1 cellular context compared by ENCODE assay signal in genomic region chr6:35742842-35743241, GRCh38.
TF ChIP-seq lines count a peak whose summit lies in the region.

No MANE protein-coding gene starts in this region.

TF ChIP-seq in HepG2, 621 proteins besides CTCF, POLR2A, EP300 and RAD21 (continued from another document):
- TF ChIP-seq ZBTB40 (IDR thresholded peaks at IDR 0.05) (no peak), ZBTB40 (CRISPR knock-in tag; IDR thresholded peaks at IDR 0.05) (no peak), PRPF4 (IDR thresholded peaks at IDR 0.05; ENCODE audit: low read depth, low read length, poor library complexity, severe bottlenecking) (no peak), NCOA2 (CRISPR knock-in tag; IDR thresholded peaks at IDR 0.05) (no peak), HNRNPUL1 (IDR thresholded peaks at IDR 0.05; ENCODE audit: low read depth, low read length) (no peak), ZNF343 (CRISPR knock-in tag; IDR thresholded peaks at IDR 0.05) (no peak), HMGA1 (CRISPR knock-in tag; conservative IDR thresholded peaks at IDR 0.05) (no peak), MEIS2 (CRISPR knock-in tag; IDR thresholded peaks at IDR 0.05) (no peak), DDIT3 (CRISPR knock-in tag; IDR thresholded peaks at IDR 0.05) (no peak), ZNF616 (CRISPR knock-in tag; IDR thresholded peaks at IDR 0.05; ENCODE audit: low read depth) (no peak), ZNF770 (CRISPR knock-in tag; IDR thresholded peaks at IDR 0.05) (no peak), REPIN1 (CRISPR knock-in tag; IDR thresholded peaks at IDR 0.05; ENCODE audit: borderline replicate concordance, low read depth) (no peak), ZNF543 (CRISPR knock-in tag; IDR thresholded peaks at IDR 0.05) (no peak), STAG1 (CRISPR knock-in tag; IDR thresholded peaks at IDR 0.05) (0 out of 2 replicates have a peak, but pooled peaks have one; percentile 5), ARID3A (IDR thresholded peaks at IDR 0.05; ENCODE audit: low read depth, low read length) (no peak), ZNF18 (CRISPR knock-in tag; IDR thresholded peaks at IDR 0.05; ENCODE audit: insufficient replicate concordance) (no peak), HIC2 (CRISPR knock-in tag; IDR thresholded peaks at IDR 0.05; ENCODE audit: low read depth) (0 out of 2 replicates have a peak, but pooled peaks have one; percentile 43), ZNF549 (CRISPR knock-in tag; IDR thresholded peaks at IDR 0.05) (no peak), ZSCAN22 (CRISPR knock-in tag; IDR thresholded peaks at IDR 0.05) (no peak), ZNF354B (CRISPR knock-in tag; IDR thresholded peaks at IDR 0.05) (no peak), YEATS4 (CRISPR knock-in tag; IDR thresholded peaks at IDR 0.05; ENCODE audit: borderline replicate concordance) (no peak), CSRNP2 (CRISPR knock-in tag; conservative IDR thresholded peaks at IDR 0.05; ENCODE audit: low read depth) (no peak), ZNF251 (CRISPR knock-in tag; IDR thresholded peaks at IDR 0.05) (no peak), MAX (IDR thresholded peaks at IDR 0.05) (peak; percentile 56), ZNF550 (CRISPR knock-in tag; IDR thresholded peaks at IDR 0.05; ENCODE audit: borderline replicate concordance) (no peak), ZNF598 (CRISPR knock-in tag; IDR thresholded peaks at IDR 0.05; ENCODE audit: borderline replicate concordance) (peak; percentile 68; the same call in 1 of the 2 replicates), ZNF441 (CRISPR knock-in tag; IDR thresholded peaks at IDR 0.05; ENCODE audit: borderline replicate concordance) (peak; percentile 25; the same call in 1 of the 2 replicates), PHF20 (CRISPR knock-in tag; IDR thresholded peaks at IDR 0.05) (no peak), KLF9 (CRISPR knock-in tag; IDR thresholded peaks at IDR 0.05; ENCODE audit: low read depth) (no peak), DNMT1 (CRISPR knock-in tag; IDR thresholded peaks at IDR 0.05) (no peak), NFIB (CRISPR knock-in tag; IDR thresholded peaks at IDR 0.05; ENCODE audit: borderline replicate concordance) (no peak)
TF ChIP-seq in HepG2: peak in this region for 76.
